8 cellular contexts compared by ENCODE assay signal in the genomic region with DNA sequence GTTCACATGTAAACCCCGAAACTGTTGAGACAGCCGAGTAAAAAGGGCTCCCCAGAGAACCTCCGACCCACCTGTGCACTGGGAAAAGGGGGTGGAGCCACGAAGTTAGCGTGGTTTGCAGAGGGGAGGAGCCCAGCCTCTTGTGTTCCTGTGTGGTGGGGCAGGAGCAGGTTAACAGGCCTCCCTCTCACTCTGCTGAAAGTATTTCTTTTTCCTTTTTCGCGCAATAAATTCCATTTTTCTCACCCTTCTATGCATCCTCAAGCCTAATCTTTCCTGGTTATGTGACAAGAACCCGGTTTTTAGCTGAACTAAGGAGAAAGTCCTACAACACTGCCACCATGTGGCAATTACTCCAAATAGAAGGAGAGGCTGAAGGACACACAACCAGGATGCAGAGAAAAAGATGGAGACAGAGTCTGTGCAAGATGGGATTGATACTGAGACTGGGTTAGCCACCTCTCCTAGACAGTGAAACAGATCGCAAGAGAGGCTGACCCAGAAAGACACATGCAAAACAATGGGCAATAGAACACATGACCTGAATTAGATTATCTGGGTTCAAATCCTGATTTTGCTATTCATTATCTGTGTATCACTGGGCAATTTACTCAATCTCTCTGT.
DNase-seq lines count a peak whose midpoint lies in the region; ATAC-seq and TF ChIP-seq lines count a peak whose summit lies in the region.

No MANE protein-coding gene starts in this region.

- H3K4me2 ChIP-seq in neuronal stem cell (ENCODE audit: insufficient read depth, low read length, poor library complexity, severe bottlenecking): peak overlapping the region; percentile 48

- WGBS in neuronal stem cell (ENCODE audit: extremely low coverage in 2 of 2, insufficient read length in 2 of 2, insufficient replicate concordance in 1 of 2), 2 donors: no CpG with 5 or more reads among the region's 9 CpGs

- H3K4ac ChIP-seq in neuronal stem cell (ENCODE audit: low read length): no peak overlapping the region

- H3K27me3 Mint-ChIP-seq in Caco-2 (ENCODE audit: insufficient read depth, unreplicated experiment): no peaks in the 10 kb centered on the region
- H3K27me3 Mint-ChIP-seq in activated T-helper 1 cell treated with anti-CD3 and anti-CD28 coated beads, Interleukin-12 subunit alpha, Interleukin-12 subunit beta, Interleukin-2, Interleukin-4 antibody, amounts not matched to agents 30 ng/mL and 10 ng/mL and 1 ng/mL, durations not matched to agents 14 hours and 24 hours and 36 hours (ENCODE audit: insufficient read depth): peaks cover 35% of the 10 kb centered on the region

- H4K8ac ChIP-seq in neuronal stem cell (ENCODE audit: low read depth, low read length): no peak overlapping the region

- peak overlapping the region; percentile 61 for H2AFZ ChIP-seq in neuronal stem cell (ENCODE audit: low read length)

- peaks cover 16% of the 10 kb centered on the region for H3K4me1 ChIP-seq in Caco-2
- H3K4me1 ChIP-seq in NT2/D1 (ENCODE audit: insufficient read depth, insufficient read length): no peaks in the 10 kb centered on the region
- H3K4me1 ChIP-seq in neuronal stem cell (ENCODE audit: control insufficient read depth in 2 of 2, insufficient read depth in 1 of 2, low read depth in 1 of 2, low read length in 2 of 2): peaks cover 0 to 1% of the 10 kb centered on the region in 2 donors

- H2BK120ac ChIP-seq in neuronal stem cell (ENCODE audit: low read depth, low read length): no peak overlapping the region

- no peak overlapping the region for H2BK15ac ChIP-seq in neuronal stem cell (ENCODE audit: low read length)

- ATAC-seq in GM19452 (IDR thresholded peaks at IDR 0.05; ENCODE audit: unreplicated experiment) (peak; percentile 75), HG03378 (IDR thresholded peaks at IDR 0.05; ENCODE audit: unreplicated experiment) (no peak)

- H3K36me3 Mint-ChIP-seq in Caco-2 (ENCODE audit: insufficient read depth, unreplicated experiment): no peaks in the 10 kb centered on the region
- no peaks in the 10 kb centered on the region for H3K36me3 Mint-ChIP-seq in activated T-helper 1 cell treated with anti-CD3 and anti-CD28 coated beads, Interleukin-12 subunit alpha, Interleukin-12 subunit beta, Interleukin-2, Interleukin-4 antibody, amounts not matched to agents 30 ng/mL and 10 ng/mL and 1 ng/mL, durations not matched to agents 14 hours and 24 hours and 36 hours (ENCODE audit: low read depth)

- no peak overlapping the region for H3K18ac ChIP-seq in neuronal stem cell (ENCODE audit: low read length)

- no peak overlapping the region for H3K23ac ChIP-seq in neuronal stem cell (ENCODE audit: low read depth, low read length, poor library complexity)

- peaks cover 30% of the 10 kb centered on the region for H3K4me1 Mint-ChIP-seq in Caco-2 (ENCODE audit: low read depth, unreplicated experiment)
- H3K4me1 Mint-ChIP-seq in activated T-helper 1 cell treated with anti-CD3 and anti-CD28 coated beads, Interleukin-12 subunit alpha, Interleukin-12 subunit beta, Interleukin-2, Interleukin-4 antibody, amounts not matched to agents 30 ng/mL and 10 ng/mL and 1 ng/mL, durations not matched to agents 14 hours and 24 hours and 36 hours (ENCODE audit: low read depth): peaks cover 9% of the 10 kb centered on the region

- H3K4me3 Mint-ChIP-seq in Caco-2 (ENCODE audit: unreplicated experiment): peak overlapping the region; percentile 77
- H3K4me3 Mint-ChIP-seq in activated T-helper 1 cell treated with anti-CD3 and anti-CD28 coated beads, Interleukin-12 subunit alpha, Interleukin-12 subunit beta, Interleukin-2, Interleukin-4 antibody, amounts not matched to agents 30 ng/mL and 10 ng/mL and 1 ng/mL, durations not matched to agents 14 hours and 24 hours and 36 hours: peak overlapping the region; percentile 56

- no peak overlapping the region for H2BK12ac ChIP-seq in neuronal stem cell (ENCODE audit: low read length)

- no peaks in the 10 kb centered on the region for H3K79me1 ChIP-seq in neuronal stem cell (ENCODE audit: low read depth, low read length)

- no peaks in the 10 kb centered on the region for H3K27me3 ChIP-seq in Caco-2 (replicated peaks; ENCODE audit: control insufficient read depth, insufficient read depth, low read length)
- H3K27me3 ChIP-seq in NT2/D1 (ENCODE audit: insufficient read depth, insufficient read length): no peaks in the 10 kb centered on the region
- H3K27me3 ChIP-seq in neuronal stem cell (ENCODE audit: control insufficient read depth in 3 of 3, insufficient read depth in 3 of 3, low read depth in 1 of 3, low read length in 3 of 3): peaks cover 0 to 29% (median 4%) of the 10 kb centered on the region in 3 experiments

- no peak overlapping the region for H3K14ac ChIP-seq in neuronal stem cell (ENCODE audit: low read length)

- H3K9me3 ChIP-seq in Caco-2 (no peaks in the 10 kb centered on the region), NT2/D1 (ENCODE audit: insufficient read depth, low read length) (no peaks in the 10 kb centered on the region), neuronal stem cell (replicated peaks in 1 of 2; ENCODE audit: control insufficient read depth in 2 of 2, insufficient read depth in 1 of 2, low read depth in 1 of 2, low read length in 2 of 2) (no peaks in the 10 kb centered on the region)

- BruUV-seq in Caco-2 (replicated peaks; lab: Mats Ljungman, UMichigan): no TSS peak

- intact Hi-C loops in Caco-2 (cut with micrococcal nuclease; ENCODE audit: unreplicated experiment): loop anchor here (1.0 to 5.0 kb wide), 3 partner anchors 37 to 472 kb away; no protein-coding TSS in a partner anchor
- intact Hi-C loops in activated T-helper 1 cell treated with anti-CD3 and anti-CD28 coated beads, Interleukin-12 subunit alpha, Interleukin-12 subunit beta, Interleukin-2, Interleukin-4 antibody, amounts not matched to agents 30 ng/mL and 10 ng/mL and 1 ng/mL, durations not matched to agents 14 hours and 24 hours and 36 hours (cut with micrococcal nuclease): loop anchor here (1.0 to 5.0 kb wide), 2 partner anchors 472 to 737 kb away; no protein-coding TSS in a partner anchor

- peak; percentile 60 to 69 for DNase-seq in Caco-2
- peak in 47 of 76 experiments; percentile 7 to 75 (median 49) for DNase-seq in HUDEP-2 (lab: John Stamatoyannopoulos, UW; ENCODE audit: unreplicated experiment in 76 of 76)
- DNase-seq in NT2/D1 (ENCODE audit: low read depth, low spot score): peak; percentile 15
- DNase-seq in activated T-helper 1 cell treated with anti-CD3 and anti-CD28 coated beads, Interleukin-12 subunit alpha, Interleukin-12 subunit beta, Interleukin-2, Interleukin-4 antibody, amounts not matched to agents 30 ng/mL and 10 ng/mL and 1 ng/mL, durations not matched to agents 14 hours and 24 hours and 36 hours (ENCODE audit: low spot score): no peak
- DNase-seq in fibroblast of the conjunctiva (ENCODE audit: low read depth): peak; percentile 56
- peak; percentile 57 for DNase-seq in neuronal stem cell (ENCODE audit: low spot score)

- no peak overlapping the region for H2AK5ac ChIP-seq in neuronal stem cell (ENCODE audit: low read depth, low read length)

- no peak overlapping the region for H3K9ac ChIP-seq in NT2/D1 (ENCODE audit: insufficient read length, low read depth)
- no peak overlapping the region for H3K9ac ChIP-seq in neuronal stem cell (ENCODE audit: low read depth, low read length, poor library complexity)

- POLR2A ChIA-PET in Caco-2 (lab: Charles Lee): no interaction called here

- no peak overlapping the region for H4K91ac ChIP-seq in neuronal stem cell (ENCODE audit: low read depth, low read length, poor library complexity)

- no peaks in the 10 kb centered on the region for H3K9me3 Mint-ChIP-seq in Caco-2 (ENCODE audit: unreplicated experiment)
- no peaks in the 10 kb centered on the region for H3K9me3 Mint-ChIP-seq in activated T-helper 1 cell treated with anti-CD3 and anti-CD28 coated beads, Interleukin-12 subunit alpha, Interleukin-12 subunit beta, Interleukin-2, Interleukin-4 antibody, amounts not matched to agents 30 ng/mL and 10 ng/mL and 1 ng/mL, durations not matched to agents 14 hours and 24 hours and 36 hours

- H2BK5ac ChIP-seq in neuronal stem cell (ENCODE audit: low read length): no peak overlapping the region

- CTCF ChIA-PET in Caco-2 (lab: Charles Lee): no interaction called here

- TF ChIP-seq CTCF in Caco-2 (IDR thresholded peaks at IDR 0.05; ENCODE audit: insufficient read depth in 1 of 2, low read depth in 1 of 2, low read length in 1 of 2, severe bottlenecking in 1 of 2, unreplicated experiment in 1 of 2): peak; percentile 67 to 82

- H3K27ac ChIP-seq in neuronal stem cell (replicated peaks; ENCODE audit: low read length): no peak overlapping the region

- no peak overlapping the region for H3K27ac Mint-ChIP-seq in Caco-2 (ENCODE audit: unreplicated experiment)
- H3K27ac Mint-ChIP-seq in activated T-helper 1 cell treated with anti-CD3 and anti-CD28 coated beads, Interleukin-12 subunit alpha, Interleukin-12 subunit beta, Interleukin-2, Interleukin-4 antibody, amounts not matched to agents 30 ng/mL and 10 ng/mL and 1 ng/mL, durations not matched to agents 14 hours and 24 hours and 36 hours: no peak overlapping the region

- H3K4me3 ChIP-seq in Caco-2 (ENCODE audit: low read depth, low read length) (peak overlapping the region; percentile 50), NT2/D1 (ENCODE audit: insufficient read length, low read depth) (peak overlapping the region; percentile 44), neuronal stem cell (ENCODE audit: low read length in 2 of 2) (peak overlapping the region; percentile 10 to 67)

- H3K36me3 ChIP-seq in Caco-2 (ENCODE audit: control insufficient read depth, insufficient read depth, low read length) (no peaks in the 10 kb centered on the region), NT2/D1 (ENCODE audit: insufficient read depth, insufficient read length, low read length) (no peaks in the 10 kb centered on the region), neuronal stem cell (replicated peaks in 1 of 2; ENCODE audit: control insufficient read depth in 2 of 2, insufficient read depth in 2 of 2, low read length in 2 of 2) (no peaks in the 10 kb centered on the region)
